Comparison of ENCODE assay signal across 9 cellular contexts in the genomic region with DNA sequence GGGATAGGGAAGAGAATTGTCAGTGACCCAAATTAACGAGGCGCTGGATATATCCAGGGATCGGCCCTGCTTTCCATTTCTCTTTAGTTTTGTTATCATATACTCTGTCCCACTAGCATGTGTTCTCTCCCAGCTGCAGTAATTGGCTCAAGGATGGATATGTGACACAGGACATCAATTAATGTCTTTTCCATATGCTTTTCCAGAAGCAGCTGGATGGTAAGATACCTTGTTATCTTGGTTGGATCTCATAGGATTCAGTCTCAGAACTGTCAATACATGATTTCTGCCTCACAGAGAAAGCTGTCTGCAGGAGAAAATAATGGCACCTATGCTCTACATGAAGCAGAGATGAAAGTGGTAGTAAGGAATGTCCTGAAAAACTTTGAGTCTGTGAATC.
"Had no signal": no experiment of that assay in that cellular context is flagged by ENCODE, and none has a peak within 500 bp of the region (broad histone marks: within the 10 kb centered on the region; RNA-seq: fewer than 3 reads in every experiment).

No MANE protein-coding gene starts in this region.

- ATAC-seq: GM23338, HCT116 had no signal

- H3K9ac ChIP-seq: GM23248 had no signal

- DNase-seq: GM23248, GOT3, H7, H9, HCEC 1CT, HFFc6 had no signal

- H3K4me3 Mint-ChIP-seq: GM23338, H9, HFFc6 had no signal

- H3K9me3 Mint-ChIP-seq: GM23338, H9 had no signal

- H3K4me2 ChIP-seq: GM23338 had no signal

- H3K9me3 ChIP-seq: HAP-1 had no signal

- H3K27ac ChIP-seq: GM23248 had no signal

- H3K4me1 ChIP-seq: HAP-1 had no signal

- H3K36me3 ChIP-seq: HAP-1 had no signal

- H3K4me3 ChIP-seq: GM23248, GM23338, HAP-1 had no signal

- H3K27ac Mint-ChIP-seq: GM23338, H9, HFFc6 had no signal

- H3K4me1 Mint-ChIP-seq: GM23338, H9 had no signal

- H2AFZ ChIP-seq: GM23248, GM23338 had no signal
